19 cellular contexts compared by ENCODE assay signal in genomic region chr3:53724566-53724965, GRCh38.
"Had no signal": no experiment of that assay in that cellular context is flagged by ENCODE, and none has a peak within 500 bp of the region (broad histone marks: within the 10 kb centered on the region; RNA-seq: fewer than 3 reads in every experiment).

No MANE protein-coding gene starts in this region.

- H3K9me3 Mint-ChIP-seq: naive thymus-derived CD4-positive, alpha-beta T cell; nephron progenitor cell had no signal

- H3K9me3 ChIP-seq: thyroid gland, upper lobe of left lung, uterus had no signal

- H3K4me1 ChIP-seq: upper lobe of left lung, uterus had no signal

- H3K36me3 Mint-ChIP-seq: naive thymus-derived CD4-positive, alpha-beta T cell had no signal

- H3K4me3 Mint-ChIP-seq: naive thymus-derived CD4-positive, alpha-beta T cell; nephron progenitor cell had no signal

- H3K27ac ChIP-seq: hepatocyte, thyroid gland, upper lobe of left lung, uterus had no signal

- H3K27me3 ChIP-seq: thyroid gland, upper lobe of left lung, uterus had no signal

- H3K36me3 ChIP-seq: thyroid gland, upper lobe of left lung, uterus had no signal

- DNase-seq: cortex of kidney; effector memory CD4-positive, alpha-beta T cell; head of caudate nucleus; kidney; left colon; left ventricle myocardium superior; mesenchymal stem cell; naive thymus-derived CD4-positive, alpha-beta T cell; nephron progenitor cell; posterior cingulate gyrus; small intestine; stimulated activated CD4-positive, alpha-beta T cell treated with anti-CD3 and anti-CD28 coated beads, Interleukin-12 subunit alpha, Interleukin-12 subunit beta, amount 100 ng/mL, for 4 hours; stimulated activated CD4-positive, alpha-beta T cell treated with anti-CD3 and anti-CD28 coated beads, Interleukin-2, amount 100 ng/mL, for 48 hours; stimulated activated naive CD4-positive, alpha-beta T cell treated with Interleukin-2 at 50 U/mL for 16 hours; thyroid gland; upper lobe of left lung; uterus had no signal

- H3K4me3 ChIP-seq: hepatocyte, lung, thyroid gland, upper lobe of left lung, uterus had no signal

- H3K27ac Mint-ChIP-seq: naive thymus-derived CD4-positive, alpha-beta T cell; nephron progenitor cell had no signal
